ENCODE assay signal across 14 cellular contexts in genomic region chr1:24786191-24786590, GRCh38. TPM values are rescaled to one million over a fixed set of nuclear protein-coding genes. Genes with fewer than 3 reads are reported as not detected.
DNase-seq lines count a peak whose midpoint lies in the region; ATAC-seq and TF ChIP-seq lines count a peak whose summit lies in the region.
"Had no signal": no experiment of that assay in that cellular context is flagged by ENCODE, and none has a peak within 500 bp of the region (broad histone marks: within the 10 kb centered on the region; RNA-seq: fewer than 3 reads in every experiment).

No MANE protein-coding gene starts in this region.

- H3K36me3 Mint-ChIP-seq in osteocyte (ENCODE audit: unreplicated experiment): peaks cover 8% of the 10 kb centered on the region
- no peaks in the 10 kb centered on the region for H3K36me3 Mint-ChIP-seq in CD4-positive, alpha-beta memory T cell

- POLR2A ChIA-PET in CD4-positive, alpha-beta memory T cell (lab: Charles Lee; ENCODE audit: partially characterized antibody): no interaction called here

- no peaks in the 10 kb centered on the region for H3K9me3 Mint-ChIP-seq in osteocyte (ENCODE audit: unreplicated experiment)
- no peaks in the 10 kb centered on the region for H3K9me3 Mint-ChIP-seq in CD4-positive, alpha-beta memory T cell
- H3K9me3 Mint-ChIP-seq: activated CD4-positive, alpha-beta T cell treated with anti-CD3 and anti-CD28 coated beads, Interleukin-2, amount 10 ng/mL, durations not matched to agents 7 days and 5 days; activated T-helper 17 cell treated with anti-CD3 and anti-CD28 coated beads, Interleukin-2, amount 50 U/mL, for 72 hours; central memory CD8-positive, alpha-beta T cell had no signal

- H3K4me1 ChIP-seq in CD4-positive, alpha-beta memory T cell (ENCODE audit: insufficient read depth, low read length): no peaks in the 10 kb centered on the region

- peaks cover 12% of the 10 kb centered on the region; the same call in 1 of the 2 replicates for H3F3A ChIP-seq in SU-DHL-6 (ENCODE audit: insufficient read depth)

- TF ChIP-seq CTCF in SU-DHL-6 (IDR thresholded peaks at IDR 0.05; ENCODE audit: insufficient read depth, low read length, poor library complexity, severe bottlenecking): no peak
- TF ChIP-seq CTCF in fibroblast of villous mesenchyme (IDR thresholded peaks at IDR 0.05; ENCODE audit: insufficient read depth, low read depth, low read length): no peak
- no peak for TF ChIP-seq CTCF in osteocyte (IDR thresholded peaks at IDR 0.05)

- no peaks in the 10 kb centered on the region for H3K9me3 ChIP-seq in SU-DHL-6 (ENCODE audit: insufficient read depth, low read length)
- H3K9me3 ChIP-seq in CD4-positive, alpha-beta memory T cell (ENCODE audit: control insufficient read depth in 1 of 2, low read length in 2 of 2): no peaks in the 10 kb centered on the region

- H3K79me2 ChIP-seq in SU-DHL-6 (ENCODE audit: insufficient read depth, low read length): peaks cover 98% of the 10 kb centered on the region

- no peak overlapping the region for H2AFZ ChIP-seq in SU-DHL-6 (ENCODE audit: low read depth, low read length, severe bottlenecking)

- H3K27me3 Mint-ChIP-seq in osteocyte (ENCODE audit: unreplicated experiment): no peaks in the 10 kb centered on the region
- peaks cover 3 to 4% of the 10 kb centered on the region in 2 donors for H3K27me3 Mint-ChIP-seq in CD4-positive, alpha-beta memory T cell
- H3K27me3 Mint-ChIP-seq: activated CD4-positive, alpha-beta T cell treated with anti-CD3 and anti-CD28 coated beads, Interleukin-2, amount 10 ng/mL, durations not matched to agents 7 days and 5 days; activated T-helper 17 cell treated with anti-CD3 and anti-CD28 coated beads, Interleukin-2, amount 50 U/mL, for 72 hours; central memory CD8-positive, alpha-beta T cell had no signal

- H3K4me2 ChIP-seq in SU-DHL-6 (ENCODE audit: low read depth, low read length, poor library complexity, severe bottlenecking): no peak overlapping the region

- no peak overlapping the region for H3K4me3 Mint-ChIP-seq in osteocyte (ENCODE audit: unreplicated experiment)
- H3K4me3 Mint-ChIP-seq in CD4-positive, alpha-beta memory T cell: no peak overlapping the region
- H3K4me3 Mint-ChIP-seq: activated CD4-positive, alpha-beta T cell treated with anti-CD3 and anti-CD28 coated beads, Interleukin-2, amount 10 ng/mL, durations not matched to agents 7 days and 5 days; activated T-helper 17 cell treated with anti-CD3 and anti-CD28 coated beads, Interleukin-2, amount 50 U/mL, for 72 hours; central memory CD8-positive, alpha-beta T cell had no signal

- no peaks in the 10 kb centered on the region for H3K27me3 ChIP-seq in SU-DHL-6 (ENCODE audit: low read length)
- no peaks in the 10 kb centered on the region for H3K27me3 ChIP-seq in CD4-positive, alpha-beta memory T cell (ENCODE audit: insufficient read depth, low read length)

- intact Hi-C loops in CD4-positive, alpha-beta memory T cell (cut with micrococcal nuclease): no loop called here

- ATAC-seq in HG03432 (IDR thresholded peaks at IDR 0.05; ENCODE audit: unreplicated experiment): no peak
- ATAC-seq: activated T-helper 17 cell treated with anti-CD3 and anti-CD28 coated beads, Interleukin-2, amount 50 U/mL, for 72 hours; stimulated activated naive CD8-positive, alpha-beta T cell treated with anti-CD3 and anti-CD28 coated beads, Interleukin-15, Interleukin-2, amounts not matched to agents 100 U/mL and 50 U/mL, for 24 hours had no signal

- H3K27ac Mint-ChIP-seq in osteocyte (ENCODE audit: unreplicated experiment): peak overlapping the region; percentile 57
- no peak overlapping the region for H3K27ac Mint-ChIP-seq in CD4-positive, alpha-beta memory T cell
- H3K27ac Mint-ChIP-seq: activated CD4-positive, alpha-beta T cell treated with anti-CD3 and anti-CD28 coated beads, Interleukin-2, amount 10 ng/mL, durations not matched to agents 7 days and 5 days; activated T-helper 17 cell treated with anti-CD3 and anti-CD28 coated beads, Interleukin-2, amount 50 U/mL, for 72 hours had no signal

- H3K27ac ChIP-seq in SU-DHL-6 (ENCODE audit: low read depth, low read length): 0 out of 2 replicates have a peak overlapping the region, but pooled peaks have one; percentile 19
- H3K27ac ChIP-seq in CD4-positive, alpha-beta memory T cell (ENCODE audit: low read depth, low read length): no peak overlapping the region

- CTCF ChIA-PET in CD4-positive, alpha-beta memory T cell (lab: Charles Lee; ENCODE audit: partially characterized antibody): interaction anchor here (0.8 kb wide), 1 partner anchor 97 kb away, joined by 4 read pairs; no protein-coding TSS in a partner anchor

- peaks cover 34% of the 10 kb centered on the region for H3K4me1 Mint-ChIP-seq in osteocyte (ENCODE audit: unreplicated experiment)
- H3K4me1 Mint-ChIP-seq in CD4-positive, alpha-beta memory T cell: no peaks in the 10 kb centered on the region
- H3K4me1 Mint-ChIP-seq: activated CD4-positive, alpha-beta T cell treated with anti-CD3 and anti-CD28 coated beads, Interleukin-2, amount 10 ng/mL, durations not matched to agents 7 days and 5 days; activated T-helper 17 cell treated with anti-CD3 and anti-CD28 coated beads, Interleukin-2, amount 50 U/mL, for 72 hours; central memory CD8-positive, alpha-beta T cell had no signal

- DNase-seq in EH (ENCODE audit: low read depth) (peak; percentile 61), fibroblast of villous mesenchyme (ENCODE audit: low read depth) (peak; percentile 72), osteocyte (ENCODE audit: extremely low spot score, unreplicated experiment) (no peak), OCI-M1 (lab: John Stamatoyannopoulos, UW) (no peak), DMS79 treated with DMSO at 0.1 percent for 48 hours (lab: John Stamatoyannopoulos, UW) (no peak)
- no peak for DNase-seq in CD4-positive, alpha-beta memory T cell
- DNase-seq: activated CD4-positive, alpha-beta T cell treated with anti-CD3 and anti-CD28 coated beads, Interleukin-2, amount 10 ng/mL, durations not matched to agents 7 days and 5 days; NCI-H1417; stimulated activated CD4-positive, alpha-beta T cell treated with anti-CD3 and anti-CD28 coated beads, Interleukin-4, amount 100 ng/mL, for 1 hour; stimulated activated naive CD8-positive, alpha-beta T cell treated with anti-CD3 and anti-CD28 coated beads, Interleukin-15, Interleukin-2, amounts not matched to agents 100 U/mL and 50 U/mL, for 24 hours had no signal

- H3K36me3 ChIP-seq in SU-DHL-6 (ENCODE audit: low read length): peaks cover 5% of the 10 kb centered on the region; the same call in 1 of the 2 replicates
- no peaks in the 10 kb centered on the region for H3K36me3 ChIP-seq in CD4-positive, alpha-beta memory T cell (ENCODE audit: insufficient read depth, low read length)

- no peak overlapping the region for H3K9ac ChIP-seq in SU-DHL-6 (ENCODE audit: low read length)

- H4K20me1 ChIP-seq in SU-DHL-6 (ENCODE audit: low read depth, low read length): peaks cover 26% of the 10 kb centered on the region; the same call in 1 of the 2 replicates

- no peaks in the 10 kb centered on the region for H3K9me2 ChIP-seq in SU-DHL-6 (replicated peaks; ENCODE audit: insufficient read depth, low read length)

- H3K4me3 ChIP-seq in SU-DHL-6 (ENCODE audit: insufficient read depth, low read length, poor library complexity, severe bottlenecking) (no peak overlapping the region), fibroblast of villous mesenchyme (ENCODE audit: low read depth, low read length) (no peak overlapping the region)
- no peak overlapping the region for H3K4me3 ChIP-seq in CD4-positive, alpha-beta memory T cell (ENCODE audit: low read length in 2 of 2)

RNA-seq across cellular contexts. Expression of gene CLIC4, which starts 40.9 kb away (rescaled TPM):
- total RNA-seq in fibroblast of villous mesenchyme (411 and 544 TPM in 2 replicates), osteocyte (369 and 370 TPM in 2 replicates)
- total RNA-seq in CD4-positive, alpha-beta memory T cell: 1 to 10 TPM; 3.0 to 3.8 TPM
- polyA plus RNA-seq in CD4-positive, alpha-beta memory T cell: 1 to 10 TPM in 1 of 2 donors, under 1 TPM in 1; 0.62 to 1.9 TPM

Comparison
In these comparisons a context has a peak if more than half of its experiments do, and no peak if none do; other contexts are left out.
1. DNase-seq: peak in EH (single experiment) and fibroblast of villous mesenchyme (single experiment); none in osteocyte (single experiment), OCI-M1 (single experiment), DMS79 treated with DMSO at 0.1 percent for 48 hours (single experiment) and CD4-positive, alpha-beta memory T cell (0 of 5).
2. RNA of gene CLIC4, which starts 40.9 kb away (total RNA-seq): 411 to 544 TPM in fibroblast of villous mesenchyme and 369 to 370 TPM in osteocyte; 3.0 to 3.8 TPM in CD4-positive, alpha-beta memory T cell; every median in the first group is over 10 times any median in the second.